Comparison of ENCODE assay signal across 22 cellular contexts in genomic region chr15:90638963-90639362, GRCh38.
DNase-seq lines count a peak whose midpoint lies in the region; ATAC-seq and TF ChIP-seq lines count a peak whose summit lies in the region.
"Had no signal": no experiment of that assay in that cellular context is flagged by ENCODE, and none has a peak within 500 bp of the region (broad histone marks: within the 10 kb centered on the region; RNA-seq: fewer than 3 reads in every experiment).

No MANE protein-coding gene starts in this region.

- H3K27me3 Mint-ChIP-seq in activated naive CD8-positive, alpha-beta T cell, result no peaks in the 10 kb centered on the region
- H3K27me3 Mint-ChIP-seq in activated naive CD8-positive, alpha-beta T cell treated with anti-CD3 and anti-CD28 coated beads, Interleukin-2, amount 50 U/mL, for 24 hours, result no peaks in the 10 kb centered on the region
- no peaks in the 10 kb centered on the region for H3K27me3 Mint-ChIP-seq in naive thymus-derived CD8-positive, alpha-beta T cell
- H3K27me3 Mint-ChIP-seq: memory B cell had no signal

- TF ChIP-seq CTCF in GM06990 (IDR thresholded peaks at IDR 0.05; ENCODE audit: insufficient read depth, low read length, poor library complexity, severe bottlenecking), result peak; percentile 13
- TF ChIP-seq CTCF in WERI-Rb-1 (IDR thresholded peaks at IDR 0.05; ENCODE audit: low read depth, low read length), result peak; percentile 26; the same call in 1 of the 2 replicates
- TF ChIP-seq CTCF in PC-9 (conservative IDR thresholded peaks at IDR 0.05), result no peak

- H3K27ac ChIP-seq in WERI-Rb-1 (no peak overlapping the region), PC-9 (no peak overlapping the region)
- H3K27ac ChIP-seq: body of pancreas, foreskin keratinocyte, SJSA1, transverse colon had no signal

- no peak for ATAC-seq in activated naive CD8-positive, alpha-beta T cell treated with anti-CD3 and anti-CD28 coated beads, Interleukin-2, amount 50 U/mL, for 24 hours
- no peak for ATAC-seq in naive thymus-derived CD8-positive, alpha-beta T cell
- no peak for ATAC-seq in HG02973 (IDR thresholded peaks at IDR 0.05; ENCODE audit: unreplicated experiment)
- ATAC-seq: body of pancreas, foreskin keratinocyte, left colon had no signal

- H3K36me3 ChIP-seq in GM06990 (ENCODE audit: control insufficient read depth, insufficient read depth, low read length) (peaks cover 26% of the 10 kb centered on the region), WERI-Rb-1 (peaks cover 31% of the 10 kb centered on the region), PC-9 (ENCODE audit: low read depth) (no peaks in the 10 kb centered on the region)

- H3K4me3 ChIP-seq in GM06990 (replicated peaks; ENCODE audit: low read depth, low read length), result no peak overlapping the region
- H3K4me3 ChIP-seq in WERI-Rb-1 (ENCODE audit: low read depth, low read length), result no peak overlapping the region
- H3K4me3 ChIP-seq in PC-9, result no peak overlapping the region
- H3K4me3 ChIP-seq: body of pancreas, SJSA1, skin epidermis, transverse colon had no signal

- no peaks in the 10 kb centered on the region for H3K9me2 ChIP-seq in PC-9 (ENCODE audit: insufficient read depth)

- H3K27me3 ChIP-seq in GM06990 (replicated peaks; ENCODE audit: control insufficient read depth, insufficient read depth, low read length) (no peaks in the 10 kb centered on the region), WERI-Rb-1 (ENCODE audit: insufficient read depth, low read depth, severe bottlenecking) (no peaks in the 10 kb centered on the region), PC-9 (ENCODE audit: insufficient read depth, low read depth) (no peaks in the 10 kb centered on the region)
- H3K27me3 ChIP-seq: body of pancreas, foreskin keratinocyte, SJSA1, transverse colon had no signal

- H4K20me1 ChIP-seq in PC-9 (ENCODE audit: insufficient read depth), result no peaks in the 10 kb centered on the region

- peak overlapping the region; percentile 54 for H3K27ac Mint-ChIP-seq in activated naive CD8-positive, alpha-beta T cell
- no peak overlapping the region for H3K27ac Mint-ChIP-seq in activated naive CD8-positive, alpha-beta T cell treated with anti-CD3 and anti-CD28 coated beads, Interleukin-2, amount 50 U/mL, for 24 hours
- H3K27ac Mint-ChIP-seq in naive thymus-derived CD8-positive, alpha-beta T cell, result peak overlapping the region in 6 of 10 donors; percentile 15 to 82 (median 40)
- H3K27ac Mint-ChIP-seq: memory B cell; T-helper 1 cell treated with Interleukin-12 subunit alpha and Interleukin-12 subunit beta and Interleukin-4 antibody, amounts not matched to agents 30 μg/mL and 1 μg/mL, for 36 hours had no signal

- no peaks in the 10 kb centered on the region for H3K4me1 Mint-ChIP-seq in activated naive CD8-positive, alpha-beta T cell (ENCODE audit: low read depth)
- H3K4me1 Mint-ChIP-seq in activated naive CD8-positive, alpha-beta T cell treated with anti-CD3 and anti-CD28 coated beads, Interleukin-2, amount 50 U/mL, for 24 hours, result no peaks in the 10 kb centered on the region
- peaks cover 0 to 2% (median 1%) of the 10 kb centered on the region in 4 donors for H3K4me1 Mint-ChIP-seq in naive thymus-derived CD8-positive, alpha-beta T cell
- H3K4me1 Mint-ChIP-seq: memory B cell had no signal

- peaks cover 9% of the 10 kb centered on the region for H3K36me3 Mint-ChIP-seq in activated naive CD8-positive, alpha-beta T cell
- H3K36me3 Mint-ChIP-seq in activated naive CD8-positive, alpha-beta T cell treated with anti-CD3 and anti-CD28 coated beads, Interleukin-2, amount 50 U/mL, for 24 hours (ENCODE audit: low read depth), result peaks cover 26% of the 10 kb centered on the region
- peaks cover 0 to 72% (median 41%) of the 10 kb centered on the region in 3 donors for H3K36me3 Mint-ChIP-seq in naive thymus-derived CD8-positive, alpha-beta T cell

- no peak overlapping the region for H2AFZ ChIP-seq in PC-9

- no peaks in the 10 kb centered on the region for H3K79me2 ChIP-seq in PC-9 (ENCODE audit: low read depth)

- no peaks in the 10 kb centered on the region for H3K9me3 Mint-ChIP-seq in activated naive CD8-positive, alpha-beta T cell (ENCODE audit: low read depth)
- H3K9me3 Mint-ChIP-seq in activated naive CD8-positive, alpha-beta T cell treated with anti-CD3 and anti-CD28 coated beads, Interleukin-2, amount 50 U/mL, for 24 hours, result no peaks in the 10 kb centered on the region
- no peaks in the 10 kb centered on the region for H3K9me3 Mint-ChIP-seq in naive thymus-derived CD8-positive, alpha-beta T cell
- H3K9me3 Mint-ChIP-seq: memory B cell; T-helper 1 cell treated with Interleukin-12 subunit alpha and Interleukin-12 subunit beta and Interleukin-4 antibody, amounts not matched to agents 30 μg/mL and 1 μg/mL, for 36 hours had no signal

- CTCF ChIA-PET in PC-9 (lab: Charles Lee), result no interaction called here

- H3F3A ChIP-seq in PC-9 (ENCODE audit: insufficient read depth, low read depth), result no peaks in the 10 kb centered on the region; the same call in 1 of the 2 replicates

- POLR2A ChIA-PET in naive thymus-derived CD8-positive, alpha-beta T cell (lab: Charles Lee), result no interaction called here
- POLR2A ChIA-PET in PC-9 (lab: Charles Lee; ENCODE audit: unreplicated experiment), result no interaction called here

- no peaks in the 10 kb centered on the region for H3K4me1 ChIP-seq in PC-9 (replicated peaks; ENCODE audit: insufficient read depth)
- H3K4me1 ChIP-seq: body of pancreas, foreskin keratinocyte, SJSA1, transverse colon had no signal

- DNase-seq in activated naive CD8-positive, alpha-beta T cell treated with anti-CD3 and anti-CD28 coated beads, Interleukin-2, amount 50 U/mL, for 24 hours, result no peak
- DNase-seq in GM06990 (ENCODE audit: extremely low read depth, insufficient read length), result no peak
- DNase-seq in WERI-Rb-1, result no peak
- DNase-seq in naive thymus-derived CD8-positive, alpha-beta T cell, result no peak
- DNase-seq in posterior vena cava (ENCODE audit: low spot score), result no peak
- no peak for DNase-seq in PC-9
- DNase-seq: activated CD4-positive, alpha-beta T cell treated with anti-CD3 and anti-CD28 coated beads for 48 hours; body of pancreas; effector memory CD4-positive, alpha-beta T cell; foreskin keratinocyte; GOT3; left colon; NCI-H1105 treated with DMSO at 0.1 percent for 48 hours; NCI-H2107; NK-92 treated with Interleukin-12 subunit alpha and Interleukin-12 subunit beta, amount 100 ng/mL, for 24 hours; transverse colon had no signal

- no peak overlapping the region for H3K4me3 Mint-ChIP-seq in activated naive CD8-positive, alpha-beta T cell
- no peak overlapping the region for H3K4me3 Mint-ChIP-seq in activated naive CD8-positive, alpha-beta T cell treated with anti-CD3 and anti-CD28 coated beads, Interleukin-2, amount 50 U/mL, for 24 hours
- no peak overlapping the region for H3K4me3 Mint-ChIP-seq in naive thymus-derived CD8-positive, alpha-beta T cell
- H3K4me3 Mint-ChIP-seq: memory B cell; T-helper 1 cell treated with Interleukin-12 subunit alpha and Interleukin-12 subunit beta and Interleukin-4 antibody, amounts not matched to agents 30 μg/mL and 1 μg/mL, for 36 hours had no signal

- no peak overlapping the region for H3K4me2 ChIP-seq in PC-9

- intact Hi-C loops in posterior vena cava (cut with DNase I), result no loop called here
- intact Hi-C loops in PC-9 (cut with micrococcal nuclease; ENCODE audit: unreplicated experiment), result no loop called here

- H3K9me3 ChIP-seq in WERI-Rb-1 (ENCODE audit: severe bottlenecking) (no peaks in the 10 kb centered on the region), PC-9 (ENCODE audit: insufficient read depth, low read depth) (no peaks in the 10 kb centered on the region)
- H3K9me3 ChIP-seq: body of pancreas, SJSA1, transverse colon had no signal

- BruUV-seq in PC-9 (replicated peaks; lab: Mats Ljungman, UMichigan), result no TSS peak
